Comparison of ENCODE assay signal across 1 cellular context in the genomic region with DNA sequence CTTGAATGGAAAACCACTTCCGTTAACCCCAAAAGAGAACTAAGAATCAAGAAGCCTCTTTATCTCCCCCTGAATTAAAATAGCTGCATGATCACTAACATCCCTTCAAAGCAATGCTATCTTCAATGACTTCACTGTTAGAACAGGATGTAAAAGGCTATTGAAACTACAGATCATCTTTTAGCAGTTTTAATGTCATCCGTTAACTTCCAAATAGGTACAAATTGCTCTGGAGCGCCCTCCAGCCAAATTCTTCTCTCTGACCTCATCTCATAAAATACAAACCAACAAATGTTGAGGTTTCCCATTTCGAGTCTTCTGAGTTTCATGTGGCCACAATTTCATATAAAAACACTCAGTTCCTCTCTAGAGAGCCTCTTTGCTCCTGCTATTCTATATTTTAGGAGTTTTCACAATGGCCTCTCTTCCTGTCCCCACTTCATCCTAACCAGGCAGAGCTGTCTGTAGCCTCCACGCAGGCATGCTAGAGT.
A peak's percentile ranks its signal among the peaks of the same experiment; 100 is the strongest.
TF ChIP-seq lines count a peak whose summit lies in the region.

No MANE protein-coding gene starts in this region.

TF ChIP-seq in GM12878, 131 proteins besides CTCF, POLR2A, EP300 and RAD21 (continues in another document):
- TF ChIP-seq ATF7 (IDR thresholded peaks at IDR 0.05; ENCODE audit: low read depth) (peak; percentile 91), SRF (IDR thresholded peaks at IDR 0.05; ENCODE audit: low read depth in 2 of 2, low read length in 2 of 2) (no peak), EZH2 (IDR thresholded peaks at IDR 0.05; ENCODE audit: borderline replicate concordance, control insufficient read depth, low read depth, low read length) (no peak), HDGF (IDR thresholded peaks at IDR 0.05) (no peak), SPI1 (IDR thresholded peaks at IDR 0.05; ENCODE audit: borderline replicate concordance, insufficient read depth, low read depth, low read length) (peak; percentile 89), ZNF622 (IDR thresholded peaks at IDR 0.05) (no peak), IKZF1 (conservative IDR thresholded peaks at IDR 0.05) (peak; percentile 73), CHD4 (IDR thresholded peaks at IDR 0.05) (no peak), STAT1 (conservative IDR thresholded peaks at IDR 0.05) (no peak), MYC (IDR thresholded peaks at IDR 0.05; ENCODE audit: insufficient read depth, insufficient read length, insufficient replicate concordance, low read length, severe bottlenecking) (no peak), EGR1 (IDR thresholded peaks at IDR 0.05; ENCODE audit: borderline replicate concordance in 1 of 2, low read depth in 2 of 2, low read length in 2 of 2) (no peak), ETV6 (conservative IDR thresholded peaks at IDR 0.05 in 1 of 2, IDR thresholded peaks at IDR 0.05 in 1 of 2; ENCODE audit: borderline replicate concordance in 1 of 2, low read depth in 1 of 2) (peak in 1 of 2 experiments; percentile 72; a peak in 1 of 4 replicates), SUZ12 (IDR thresholded peaks at IDR 0.05; ENCODE audit: unreplicated experiment) (no peak), PML (IDR thresholded peaks at IDR 0.05; ENCODE audit: low read length) (0 out of 2 replicates have a peak, but pooled peaks have one; percentile 28), MEF2A (IDR thresholded peaks at IDR 0.05; ENCODE audit: insufficient read depth, low read depth, low read length) (peak; percentile 73; the same call in 1 of the 2 replicates), NRF1 (conservative IDR thresholded peaks at IDR 0.05; ENCODE audit: low read depth, low read length) (no peak), FOXK2 (IDR thresholded peaks at IDR 0.05) (no peak), ZNF24 (IDR thresholded peaks at IDR 0.05) (0 out of 2 replicates have a peak, but pooled peaks have one; percentile 60), ZNF274 (IDR thresholded peaks at IDR 0.05; ENCODE audit: insufficient read depth, insufficient read length) (no peak), CBX3 (IDR thresholded peaks at IDR 0.05; ENCODE audit: borderline replicate concordance, low read depth) (no peak), STAT3 (IDR thresholded peaks at IDR 0.05; ENCODE audit: low read depth, low read length) (0 out of 2 replicates have a peak, but pooled peaks have one; percentile 50), BMI1 (IDR thresholded peaks at IDR 0.05; ENCODE audit: borderline replicate concordance) (peak; percentile 43; the same call in 1 of the 2 replicates), CREB1 (IDR thresholded peaks at IDR 0.05; ENCODE audit: low read depth) (peak; percentile 81), TARDBP (IDR thresholded peaks at IDR 0.05; ENCODE audit: borderline replicate concordance) (no peak), YBX1 (IDR thresholded peaks at IDR 0.05) (no peak), KLF5 (IDR thresholded peaks at IDR 0.05; ENCODE audit: partially characterized antibody) (no peak), JUNB (IDR thresholded peaks at IDR 0.05) (peak; percentile 72), ZBED1 (IDR thresholded peaks at IDR 0.05; ENCODE audit: borderline replicate concordance) (0 out of 2 replicates have a peak, but pooled peaks have one; percentile 75), HDAC2 (IDR thresholded peaks at IDR 0.05) (no peak), CHD1 (IDR thresholded peaks at IDR 0.05; ENCODE audit: low read depth, low read length) (no peak), USF1 (IDR thresholded peaks at IDR 0.05; ENCODE audit: borderline replicate concordance, extremely low read length, insufficient read depth, low read depth, low read length) (no peak), BCLAF1 (IDR thresholded peaks at IDR 0.05) (no peak; the same call in 1 of the 2 replicates), SIX5 (IDR thresholded peaks at IDR 0.05; ENCODE audit: low read depth, low read length, severe bottlenecking) (no peak), CREM (IDR thresholded peaks at IDR 0.05; ENCODE audit: low read depth) (peak; percentile 40; the same call in 1 of the 2 replicates), TCF7 (IDR thresholded peaks at IDR 0.05; ENCODE audit: borderline replicate concordance) (peak; percentile 68), BRCA1 (IDR thresholded peaks at IDR 0.05; ENCODE audit: low read depth, low read length) (no peak), PAX5 (IDR thresholded peaks at IDR 0.05; ENCODE audit: borderline replicate concordance, low read depth, low read length) (no peak), RBBP5 (conservative IDR thresholded peaks at IDR 0.05) (no peak), RFX5 (IDR thresholded peaks at IDR 0.05; ENCODE audit: low read depth, low read length) (no peak), CBFB (IDR thresholded peaks at IDR 0.05; ENCODE audit: low read depth) (0 out of 2 replicates have a peak, but pooled peaks have one; percentile 47), IRF4 (IDR thresholded peaks at IDR 0.05; ENCODE audit: low read depth, low read length) (no peak)
- TF ChIP-seq, protein P1, sequence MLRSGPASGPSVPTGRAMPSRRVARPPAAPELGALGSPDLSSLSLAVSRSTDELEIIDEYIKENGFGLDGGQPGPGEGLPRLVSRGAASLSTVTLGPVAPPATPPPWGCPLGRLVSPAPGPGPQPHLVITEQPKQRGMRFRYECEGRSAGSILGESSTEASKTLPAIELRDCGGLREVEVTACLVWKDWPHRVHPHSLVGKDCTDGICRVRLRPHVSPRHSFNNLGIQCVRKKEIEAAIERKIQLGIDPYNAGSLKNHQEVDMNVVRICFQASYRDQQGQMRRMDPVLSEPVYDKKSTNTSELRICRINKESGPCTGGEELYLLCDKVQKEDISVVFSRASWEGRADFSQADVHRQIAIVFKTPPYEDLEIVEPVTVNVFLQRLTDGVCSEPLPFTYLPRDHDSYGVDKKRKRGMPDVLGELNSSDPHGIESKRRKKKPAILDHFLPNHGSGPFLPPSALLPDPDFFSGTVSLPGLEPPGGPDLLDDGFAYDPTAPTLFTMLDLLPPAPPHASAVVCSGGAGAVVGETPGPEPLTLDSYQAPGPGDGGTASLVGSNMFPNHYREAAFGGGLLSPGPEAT (IDR thresholded peaks at IDR 0.05; ENCODE audit: low read depth): peak; percentile 57; the same call in 1 of the 2 replicates
- TF ChIP-seq, protein P2, sequence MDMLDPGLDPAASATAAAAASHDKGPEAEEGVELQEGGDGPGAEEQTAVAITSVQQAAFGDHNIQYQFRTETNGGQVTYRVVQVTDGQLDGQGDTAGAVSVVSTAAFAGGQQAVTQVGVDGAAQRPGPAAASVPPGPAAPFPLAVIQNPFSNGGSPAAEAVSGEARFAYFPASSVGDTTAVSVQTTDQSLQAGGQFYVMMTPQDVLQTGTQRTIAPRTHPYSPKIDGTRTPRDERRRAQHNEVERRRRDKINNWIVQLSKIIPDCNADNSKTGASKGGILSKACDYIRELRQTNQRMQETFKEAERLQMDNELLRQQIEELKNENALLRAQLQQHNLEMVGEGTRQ (IDR thresholded peaks at IDR 0.05; ENCODE audit: borderline replicate concordance, low read depth, low read length): no peak
- TF ChIP-seq, protein P3, sequence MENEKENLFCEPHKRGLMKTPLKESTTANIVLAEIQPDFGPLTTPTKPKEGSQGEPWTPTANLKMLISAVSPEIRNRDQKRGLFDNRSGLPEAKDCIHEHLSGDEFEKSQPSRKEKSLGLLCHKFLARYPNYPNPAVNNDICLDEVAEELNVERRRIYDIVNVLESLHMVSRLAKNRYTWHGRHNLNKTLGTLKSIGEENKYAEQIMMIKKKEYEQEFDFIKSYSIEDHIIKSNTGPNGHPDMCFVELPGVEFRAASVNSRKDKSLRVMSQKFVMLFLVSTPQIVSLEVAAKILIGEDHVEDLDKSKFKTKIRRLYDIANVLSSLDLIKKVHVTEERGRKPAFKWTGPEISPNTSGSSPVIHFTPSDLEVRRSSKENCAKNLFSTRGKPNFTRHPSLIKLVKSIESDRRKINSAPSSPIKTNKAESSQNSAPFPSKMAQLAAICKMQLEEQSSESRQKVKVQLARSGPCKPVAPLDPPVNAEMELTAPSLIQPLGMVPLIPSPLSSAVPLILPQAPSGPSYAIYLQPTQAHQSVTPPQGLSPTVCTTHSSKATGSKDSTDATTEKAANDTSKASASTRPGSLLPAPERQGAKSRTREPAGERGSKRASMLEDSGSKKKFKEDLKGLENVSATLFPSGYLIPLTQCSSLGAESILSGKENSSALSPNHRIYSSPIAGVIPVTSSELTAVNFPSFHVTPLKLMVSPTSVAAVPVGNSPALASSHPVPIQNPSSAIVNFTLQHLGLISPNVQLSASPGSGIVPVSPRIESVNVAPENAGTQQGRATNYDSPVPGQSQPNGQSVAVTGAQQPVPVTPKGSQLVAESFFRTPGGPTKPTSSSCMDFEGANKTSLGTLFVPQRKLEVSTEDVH (IDR thresholded peaks at IDR 0.05; ENCODE audit: low read depth, partially characterized antibody): no peak
- TF ChIP-seq, protein P4, sequence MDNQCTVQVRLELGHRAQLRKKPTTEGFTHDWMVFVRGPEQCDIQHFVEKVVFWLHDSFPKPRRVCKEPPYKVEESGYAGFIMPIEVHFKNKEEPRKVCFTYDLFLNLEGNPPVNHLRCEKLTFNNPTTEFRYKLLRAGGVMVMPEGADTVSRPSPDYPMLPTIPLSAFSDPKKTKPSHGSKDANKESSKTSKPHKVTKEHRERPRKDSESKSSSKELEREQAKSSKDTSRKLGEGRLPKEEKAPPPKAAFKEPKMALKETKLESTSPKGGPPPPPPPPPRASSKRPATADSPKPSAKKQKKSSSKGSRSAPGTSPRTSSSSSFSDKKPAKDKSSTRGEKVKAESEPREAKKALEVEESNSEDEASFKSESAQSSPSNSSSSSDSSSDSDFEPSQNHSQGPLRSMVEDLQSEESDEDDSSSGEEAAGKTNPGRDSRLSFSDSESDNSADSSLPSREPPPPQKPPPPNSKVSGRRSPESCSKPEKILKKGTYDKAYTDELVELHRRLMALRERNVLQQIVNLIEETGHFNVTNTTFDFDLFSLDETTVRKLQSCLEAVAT (IDR thresholded peaks at IDR 0.05): no peak
- TF ChIP-seq, protein P5, sequence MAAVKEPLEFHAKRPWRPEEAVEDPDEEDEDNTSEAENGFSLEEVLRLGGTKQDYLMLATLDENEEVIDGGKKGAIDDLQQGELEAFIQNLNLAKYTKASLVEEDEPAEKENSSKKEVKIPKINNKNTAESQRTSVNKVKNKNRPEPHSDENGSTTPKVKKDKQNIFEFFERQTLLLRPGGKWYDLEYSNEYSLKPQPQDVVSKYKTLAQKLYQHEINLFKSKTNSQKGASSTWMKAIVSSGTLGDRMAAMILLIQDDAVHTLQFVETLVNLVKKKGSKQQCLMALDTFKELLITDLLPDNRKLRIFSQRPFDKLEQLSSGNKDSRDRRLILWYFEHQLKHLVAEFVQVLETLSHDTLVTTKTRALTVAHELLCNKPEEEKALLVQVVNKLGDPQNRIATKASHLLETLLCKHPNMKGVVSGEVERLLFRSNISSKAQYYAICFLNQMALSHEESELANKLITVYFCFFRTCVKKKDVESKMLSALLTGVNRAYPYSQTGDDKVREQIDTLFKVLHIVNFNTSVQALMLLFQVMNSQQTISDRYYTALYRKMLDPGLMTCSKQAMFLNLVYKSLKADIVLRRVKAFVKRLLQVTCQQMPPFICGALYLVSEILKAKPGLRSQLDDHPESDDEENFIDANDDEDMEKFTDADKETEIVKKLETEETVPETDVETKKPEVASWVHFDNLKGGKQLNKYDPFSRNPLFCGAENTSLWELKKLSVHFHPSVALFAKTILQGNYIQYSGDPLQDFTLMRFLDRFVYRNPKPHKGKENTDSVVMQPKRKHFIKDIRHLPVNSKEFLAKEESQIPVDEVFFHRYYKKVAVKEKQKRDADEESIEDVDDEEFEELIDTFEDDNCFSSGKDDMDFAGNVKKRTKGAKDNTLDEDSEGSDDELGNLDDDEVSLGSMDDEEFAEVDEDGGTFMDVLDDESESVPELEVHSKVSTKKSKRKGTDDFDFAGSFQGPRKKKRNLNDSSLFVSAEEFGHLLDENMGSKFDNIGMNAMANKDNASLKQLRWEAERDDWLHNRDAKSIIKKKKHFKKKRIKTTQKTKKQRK (IDR thresholded peaks at IDR 0.05; ENCODE audit: low read depth, low read length): no peak
- TF ChIP-seq, protein P6, sequence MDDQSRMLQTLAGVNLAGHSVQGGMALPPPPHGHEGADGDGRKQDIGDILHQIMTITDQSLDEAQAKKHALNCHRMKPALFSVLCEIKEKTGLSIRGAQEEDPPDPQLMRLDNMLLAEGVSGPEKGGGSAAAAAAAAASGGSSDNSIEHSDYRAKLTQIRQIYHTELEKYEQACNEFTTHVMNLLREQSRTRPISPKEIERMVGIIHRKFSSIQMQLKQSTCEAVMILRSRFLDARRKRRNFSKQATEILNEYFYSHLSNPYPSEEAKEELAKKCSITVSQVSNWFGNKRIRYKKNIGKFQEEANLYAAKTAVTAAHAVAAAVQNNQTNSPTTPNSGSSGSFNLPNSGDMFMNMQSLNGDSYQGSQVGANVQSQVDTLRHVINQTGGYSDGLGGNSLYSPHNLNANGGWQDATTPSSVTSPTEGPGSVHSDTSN (IDR thresholded peaks at IDR 0.05; ENCODE audit: insufficient replicate concordance, low read depth, low read length): no peak
- TF ChIP-seq, protein P7, sequence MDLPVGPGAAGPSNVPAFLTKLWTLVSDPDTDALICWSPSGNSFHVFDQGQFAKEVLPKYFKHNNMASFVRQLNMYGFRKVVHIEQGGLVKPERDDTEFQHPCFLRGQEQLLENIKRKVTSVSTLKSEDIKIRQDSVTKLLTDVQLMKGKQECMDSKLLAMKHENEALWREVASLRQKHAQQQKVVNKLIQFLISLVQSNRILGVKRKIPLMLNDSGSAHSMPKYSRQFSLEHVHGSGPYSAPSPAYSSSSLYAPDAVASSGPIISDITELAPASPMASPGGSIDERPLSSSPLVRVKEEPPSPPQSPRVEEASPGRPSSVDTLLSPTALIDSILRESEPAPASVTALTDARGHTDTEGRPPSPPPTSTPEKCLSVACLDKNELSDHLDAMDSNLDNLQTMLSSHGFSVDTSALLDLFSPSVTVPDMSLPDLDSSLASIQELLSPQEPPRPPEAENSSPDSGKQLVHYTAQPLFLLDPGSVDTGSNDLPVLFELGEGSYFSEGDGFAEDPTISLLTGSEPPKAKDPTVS (IDR thresholded peaks at IDR 0.05; ENCODE audit: low read depth, low read length): no peak
